Comparison of ENCODE assay signal across 2 cellular contexts in the genomic region with DNA sequence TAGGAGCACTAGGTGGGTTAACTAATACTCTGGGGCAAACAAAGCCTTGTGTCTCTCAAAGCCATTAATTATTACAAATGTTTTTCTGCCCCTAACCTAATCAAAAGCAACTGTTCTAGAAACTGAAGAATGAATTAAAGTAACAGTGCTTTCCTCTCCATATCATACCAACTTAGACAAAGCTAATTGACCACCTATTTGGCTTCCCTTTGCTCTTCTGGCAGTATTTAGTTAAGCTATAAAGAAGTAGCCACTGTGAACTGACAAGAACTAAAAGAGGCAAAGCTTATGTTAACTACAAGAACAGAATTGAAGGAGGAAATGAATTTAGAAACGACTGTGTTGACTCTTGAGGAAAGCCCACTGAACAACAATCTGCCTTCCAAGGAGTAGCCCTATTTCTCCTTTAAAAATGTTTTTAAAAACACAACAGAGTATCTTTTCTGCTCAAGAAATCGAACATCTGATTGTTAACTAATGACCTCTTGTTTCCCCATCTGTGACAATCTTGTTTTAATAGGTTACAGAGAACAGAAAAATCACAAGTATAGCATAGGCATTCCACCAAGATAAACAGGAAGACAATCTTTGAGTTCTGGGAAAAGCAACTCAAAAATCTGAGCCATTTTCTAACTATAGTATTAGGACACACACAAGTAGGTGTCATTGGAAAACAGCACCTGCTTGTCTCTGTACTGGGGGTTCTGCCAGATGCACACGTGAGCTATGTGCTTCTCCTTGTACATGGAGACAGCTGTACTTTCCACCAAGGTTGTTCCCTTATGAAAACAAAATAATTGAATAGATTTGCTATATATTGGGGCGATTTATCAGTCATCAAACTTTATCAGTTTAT.
TF ChIP-seq lines count a peak whose summit lies in the region.

No MANE protein-coding gene starts in this region.

TF ChIP-seq in HEK293, 187 proteins besides CTCF, POLR2A, EP300 and RAD21:
- TF ChIP-seq, protein P1, sequence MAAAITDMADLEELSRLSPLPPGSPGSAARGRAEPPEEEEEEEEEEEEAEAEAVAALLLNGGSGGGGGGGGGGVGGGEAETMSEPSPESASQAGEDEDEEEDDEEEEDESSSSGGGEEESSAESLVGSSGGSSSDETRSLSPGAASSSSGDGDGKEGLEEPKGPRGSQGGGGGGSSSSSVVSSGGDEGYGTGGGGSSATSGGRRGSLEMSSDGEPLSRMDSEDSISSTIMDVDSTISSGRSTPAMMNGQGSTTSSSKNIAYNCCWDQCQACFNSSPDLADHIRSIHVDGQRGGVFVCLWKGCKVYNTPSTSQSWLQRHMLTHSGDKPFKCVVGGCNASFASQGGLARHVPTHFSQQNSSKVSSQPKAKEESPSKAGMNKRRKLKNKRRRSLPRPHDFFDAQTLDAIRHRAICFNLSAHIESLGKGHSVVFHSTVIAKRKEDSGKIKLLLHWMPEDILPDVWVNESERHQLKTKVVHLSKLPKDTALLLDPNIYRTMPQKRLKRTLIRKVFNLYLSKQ (tag by site-specific recombination; IDR thresholded peaks at IDR 0.05; ENCODE audit: borderline replicate concordance) = no peak
- no peak for TF ChIP-seq HOXC10 (CRISPR knock-in tag; IDR thresholded peaks at IDR 0.05)
- no peak for TF ChIP-seq ZNF561 (tag by site-specific recombination; IDR thresholded peaks at IDR 0.05; ENCODE audit: borderline replicate concordance)
- peak; percentile 95 for TF ChIP-seq ZBTB17 (tag by site-specific recombination; IDR thresholded peaks at IDR 0.05)
- no peak for TF ChIP-seq ZNF132 (tag by site-specific recombination; IDR thresholded peaks at IDR 0.05; ENCODE audit: borderline replicate concordance)
- TF ChIP-seq ZNF558 (tag by site-specific recombination; IDR thresholded peaks at IDR 0.05) = no peak

TF ChIP-seq in GM12878, 131 proteins besides CTCF, POLR2A, EP300 and RAD21:
- TF ChIP-seq, protein P2, sequence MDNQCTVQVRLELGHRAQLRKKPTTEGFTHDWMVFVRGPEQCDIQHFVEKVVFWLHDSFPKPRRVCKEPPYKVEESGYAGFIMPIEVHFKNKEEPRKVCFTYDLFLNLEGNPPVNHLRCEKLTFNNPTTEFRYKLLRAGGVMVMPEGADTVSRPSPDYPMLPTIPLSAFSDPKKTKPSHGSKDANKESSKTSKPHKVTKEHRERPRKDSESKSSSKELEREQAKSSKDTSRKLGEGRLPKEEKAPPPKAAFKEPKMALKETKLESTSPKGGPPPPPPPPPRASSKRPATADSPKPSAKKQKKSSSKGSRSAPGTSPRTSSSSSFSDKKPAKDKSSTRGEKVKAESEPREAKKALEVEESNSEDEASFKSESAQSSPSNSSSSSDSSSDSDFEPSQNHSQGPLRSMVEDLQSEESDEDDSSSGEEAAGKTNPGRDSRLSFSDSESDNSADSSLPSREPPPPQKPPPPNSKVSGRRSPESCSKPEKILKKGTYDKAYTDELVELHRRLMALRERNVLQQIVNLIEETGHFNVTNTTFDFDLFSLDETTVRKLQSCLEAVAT (IDR thresholded peaks at IDR 0.05) = 0 out of 2 replicates have a peak, but pooled peaks have one; percentile 21
- TF ChIP-seq EZH2 (IDR thresholded peaks at IDR 0.05; ENCODE audit: borderline replicate concordance, control insufficient read depth, low read depth, low read length) = no peak
